ENCODE assay signal across 8 cellular contexts in the genomic region with DNA sequence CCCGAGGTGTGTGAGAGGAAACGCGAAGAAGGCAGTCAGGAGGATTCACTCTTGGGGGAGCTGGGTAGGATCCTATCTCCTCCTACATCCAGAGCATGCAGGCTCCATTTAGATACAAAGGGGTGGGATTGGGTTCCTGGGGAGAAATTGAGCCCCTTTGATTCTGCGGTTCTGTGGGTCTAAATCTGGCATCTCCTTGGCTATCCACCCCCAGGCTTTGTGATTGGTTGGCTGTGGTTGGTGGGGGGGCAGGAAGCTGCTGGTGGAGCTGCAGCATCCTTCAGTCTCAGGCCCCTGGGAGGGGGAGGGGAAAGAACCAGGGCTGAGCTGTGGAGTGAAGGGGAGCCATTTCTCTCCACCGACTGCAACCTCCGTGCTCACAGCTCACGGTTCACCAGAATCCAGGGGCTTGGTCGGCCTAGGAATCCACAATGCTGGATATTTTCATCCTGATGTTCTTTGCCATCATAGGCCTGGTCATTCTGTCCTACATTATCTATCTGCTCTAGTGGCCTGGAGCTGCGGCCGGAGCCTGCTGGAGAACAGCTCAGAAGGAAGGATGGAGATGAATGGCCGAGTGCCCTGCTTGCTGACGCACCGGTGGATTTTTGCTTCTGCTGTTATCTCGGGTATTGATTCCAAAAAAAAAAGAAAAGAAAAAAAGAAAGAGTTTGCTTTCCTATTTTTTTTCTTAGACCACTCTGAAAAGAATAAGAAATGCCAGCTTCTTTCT.
DNase-seq lines count a peak whose midpoint lies in the region; ATAC-seq and TF ChIP-seq lines count a peak whose summit lies in the region.

TSS of gene LASP1NB (plus strand) at position 352 of the 733 bp plus-strand sequence.

- H4K20me1 ChIP-seq in PC-3 (ENCODE audit: low read length): no peaks in the 10 kb centered on the region

- no peaks in the 10 kb centered on the region for H3K27me3 ChIP-seq in cardiac muscle cell
- no peaks in the 10 kb centered on the region for H3K27me3 ChIP-seq in mucosa of stomach (ENCODE audit: control insufficient read depth, insufficient read depth, low read length)
- H3K27me3 ChIP-seq in upper lobe of right lung: no peaks in the 10 kb centered on the region
- H3K27me3 ChIP-seq in colonic mucosa: no peaks in the 10 kb centered on the region
- no peaks in the 10 kb centered on the region for H3K27me3 ChIP-seq in PC-3 (ENCODE audit: low read length)

- no peaks in the 10 kb centered on the region for H3K9me2 ChIP-seq in PC-3 (replicated peaks; ENCODE audit: low read length)

- no peaks in the 10 kb centered on the region for H3K79me2 ChIP-seq in PC-3 (ENCODE audit: low read length)

- H3K36me3 ChIP-seq in cardiac muscle cell (no peaks in the 10 kb centered on the region), mucosa of stomach (ENCODE audit: control insufficient read depth, insufficient read depth, low read length) (peaks cover under 1% of the 10 kb centered on the region), upper lobe of right lung (peaks cover 6% of the 10 kb centered on the region), colonic mucosa (no peaks in the 10 kb centered on the region), PC-3 (ENCODE audit: low read depth, low read length) (no peaks in the 10 kb centered on the region)

- peak within 1 kb of the TSS; percentile 9 for H3K9ac ChIP-seq in mucosa of stomach (ENCODE audit: low read length)
- no peak within 1 kb of the TSS for H3K9ac ChIP-seq in colonic mucosa (ENCODE audit: low read depth in 2 of 2, low read length in 2 of 2)
- H3K9ac ChIP-seq in PC-3 (ENCODE audit: low read length): no peak within 1 kb of the TSS

- H3K9me3 ChIP-seq in cardiac muscle cell (ENCODE audit: low read depth): no peaks in the 10 kb centered on the region
- H3K9me3 ChIP-seq in mucosa of stomach (ENCODE audit: control insufficient read depth, low read length): no peaks in the 10 kb centered on the region
- H3K9me3 ChIP-seq in upper lobe of right lung: no peaks in the 10 kb centered on the region
- H3K9me3 ChIP-seq in colonic mucosa: no peaks in the 10 kb centered on the region
- no peaks in the 10 kb centered on the region for H3K9me3 ChIP-seq in PC-3 (ENCODE audit: low read length)

- H3K4me3 ChIP-seq in cardiac muscle cell (no peak within 1 kb of the TSS), mucosa of stomach (ENCODE audit: low read length) (no peak within 1 kb of the TSS), upper lobe of right lung (no peak within 1 kb of the TSS), colonic mucosa (no peak within 1 kb of the TSS), PC-3 (ENCODE audit: low read length) (no peak within 1 kb of the TSS)

- H2AFZ ChIP-seq in PC-3 (ENCODE audit: low read length): no peak within 1 kb of the TSS

- no peaks in the 10 kb centered on the region for H3F3A ChIP-seq in PC-3 (ENCODE audit: low read length, unreplicated experiment)

- H3K4me2 ChIP-seq in PC-3 (ENCODE audit: low read length): no peak within 1 kb of the TSS

- ATAC-seq in Right ventricle myocardium inferior: no peak
- ATAC-seq in upper lobe of right lung: no peak
- no peak for ATAC-seq in PC-3

- H3K27ac ChIP-seq in cardiac muscle cell (peak within 1 kb of the TSS; percentile 62), upper lobe of right lung (no peak within 1 kb of the TSS), colonic mucosa (no peak within 1 kb of the TSS), PC-3 (ENCODE audit: low read length) (no peak within 1 kb of the TSS)

- no TSS peak for BruUV-seq in PC-3 (replicated peaks; lab: Mats Ljungman, UMichigan)

- intact Hi-C loops in Right ventricle myocardium inferior (cut with DNase I) (no loop called here), upper lobe of right lung (cut with DNase I) (no loop called here), colonic mucosa (cut with DNase I) (no loop called here), PC-3 (cut with micrococcal nuclease) (no loop called here)

- DNase-seq in cardiac muscle cell (ENCODE audit: low read depth in 1 of 2, low spot score in 1 of 2) (peak; percentile 41 to 66), Right ventricle myocardium inferior (ENCODE audit: missing footprints) (no peak), cerebellar cortex (ENCODE audit: low spot score) (peak; percentile 94), upper lobe of right lung (peak; percentile 40), AG08395 (ENCODE audit: low spot score) (no peak), colonic mucosa (no peak), PC-3 (no peak)

- TF ChIP-seq CTCF in cardiac muscle cell (IDR thresholded peaks at IDR 0.05; ENCODE audit: low read depth, low read length): no peak
- no peak for TF ChIP-seq CTCF in upper lobe of right lung (IDR thresholded peaks at IDR 0.05)
- no peak for TF ChIP-seq CTCF in colonic mucosa (IDR thresholded peaks at IDR 0.05)
- no peak for TF ChIP-seq CTCF in PC-3 (conservative IDR thresholded peaks at IDR 0.05; ENCODE audit: low read depth, low read length)

- H3K4me1 ChIP-seq in cardiac muscle cell (ENCODE audit: low read depth) (peaks cover 48% of the 10 kb centered on the region), mucosa of stomach (ENCODE audit: control insufficient read depth, insufficient read depth, low read length) (peaks cover 9% of the 10 kb centered on the region), upper lobe of right lung (peaks cover 15% of the 10 kb centered on the region), colonic mucosa (no peaks in the 10 kb centered on the region), PC-3 (ENCODE audit: insufficient read depth, low read length) (no peaks in the 10 kb centered on the region)

- POLR2A ChIA-PET in PC-3 (lab: Charles Lee; ENCODE audit: unreplicated experiment): no interaction called here

- CTCF ChIA-PET in PC-3 (lab: Charles Lee): interaction anchor here (0.5 to 1.4 kb wide), 2 partner anchors 58 to 371 kb away, joined by 6 read pairs; no protein-coding TSS in a partner anchor

Comparison
In these comparisons a context has a peak if more than half of its experiments do, and no peak if none do; other contexts are left out.
1. DNase-seq: peak in cardiac muscle cell (2 of 2), cerebellar cortex (single experiment) and upper lobe of right lung (single experiment); none in Right ventricle myocardium inferior (single experiment), AG08395 (single experiment), colonic mucosa (single experiment) and PC-3 (single experiment).